14 cellular contexts compared by ENCODE assay signal in the genomic region with DNA sequence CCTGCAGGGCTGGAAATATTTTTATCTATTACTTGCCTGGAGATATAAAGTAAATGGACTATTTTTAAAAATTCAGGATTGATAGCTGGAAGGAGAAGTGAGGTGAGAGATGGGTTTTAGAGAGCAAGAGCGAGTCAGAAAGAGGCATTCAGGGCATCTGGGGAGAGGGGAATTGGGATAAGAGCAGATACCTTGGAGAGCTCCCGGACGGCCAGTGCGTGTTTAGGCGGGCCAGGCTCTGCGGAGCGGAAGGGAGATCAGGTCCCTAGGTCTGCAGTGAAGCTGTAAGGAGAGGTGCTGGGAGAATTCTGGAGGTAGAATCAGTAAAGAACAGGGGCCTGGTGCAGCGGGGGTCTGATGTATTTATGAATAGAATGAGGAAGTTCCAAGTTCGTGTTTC. TPM values are rescaled to one million over a fixed set of nuclear protein-coding genes. Genes with fewer than 3 reads are reported as not detected.
DNase-seq lines count a peak whose midpoint lies in the region; ATAC-seq, FAIRE-seq and TF ChIP-seq lines count a peak whose summit lies in the region.
"Had no signal": no experiment of that assay in that cellular context is flagged by ENCODE, and none has a peak within 500 bp of the region (broad histone marks: within the 10 kb centered on the region; RNA-seq: fewer than 3 reads in every experiment).

No MANE protein-coding gene starts in this region.

- peaks cover 4% of the 10 kb centered on the region; the same call in 1 of the 2 replicates for H3K27me3 ChIP-seq in HCT116 (ENCODE audit: insufficient read depth, low read length)

- TF ChIP-seq EP300 in A549 (IDR thresholded peaks at IDR 0.05) = no peak

- POLR2A ChIA-PET in A549 (lab: Yijun Ruan, JAX) (no interaction called here), HCT116 (lab: Charles Lee) (no interaction called here)
- POLR2A ChIA-PET in activated naive CD8-positive, alpha-beta T cell treated with anti-CD3 and anti-CD28 coated beads, Interleukin-2, amount 10 ng/mL, durations not matched to agents 7 days and 5 days (lab: Charles Lee) = no interaction called here

- 66% methylated on average over 9 of the region's 9 CpGs for WGBS in A549 (ENCODE audit: missing lambda C conversion rate)

- no peak overlapping the region for H3K9ac ChIP-seq in HCT116 (ENCODE audit: low read length)

- intact Hi-C loops in HCT116 (cut with micrococcal nuclease) = no loop called here

- no peak for TF ChIP-seq RAD21 in A549 (conservative IDR thresholded peaks at IDR 0.05 in 1 of 2, IDR thresholded peaks at IDR 0.05 in 1 of 2)
- no peak for TF ChIP-seq RAD21 in HCT116 (IDR thresholded peaks at IDR 0.05; ENCODE audit: low read depth)

- H3K36me3 Mint-ChIP-seq in activated naive CD8-positive, alpha-beta T cell treated with anti-CD3 and anti-CD28 coated beads, Interleukin-2, amount 10 ng/mL, durations not matched to agents 7 days and 5 days = peaks cover 19% of the 10 kb centered on the region
- no peaks in the 10 kb centered on the region for H3K36me3 Mint-ChIP-seq in type B pancreatic cell

- H3K9me3 Mint-ChIP-seq in activated naive CD8-positive, alpha-beta T cell treated with anti-CD3 and anti-CD28 coated beads, Interleukin-2, amount 10 ng/mL, durations not matched to agents 7 days and 5 days = no peaks in the 10 kb centered on the region
- no peaks in the 10 kb centered on the region for H3K9me3 Mint-ChIP-seq in type B pancreatic cell

- CTCF ChIA-PET in A549 (lab: Yijun Ruan, JAX) (interaction anchor here (0.5 to 8.3 kb wide), 5 partner anchors 9 to 886 kb away, joined by 3 to 84 read pairs (median 3); partner anchors contain the start of gene FAM83D), HCT116 (lab: Charles Lee) (no interaction called here)

- peaks cover 73% of the 10 kb centered on the region for H3K4me1 Mint-ChIP-seq in activated naive CD8-positive, alpha-beta T cell treated with anti-CD3 and anti-CD28 coated beads, Interleukin-2, amount 10 ng/mL, durations not matched to agents 7 days and 5 days
- H3K4me1 Mint-ChIP-seq in type B pancreatic cell (ENCODE audit: unreplicated experiment) = no peaks in the 10 kb centered on the region

- FAIRE-seq in A549 (lab: Jason Lieb, UNC) = no peak
- FAIRE-seq: RCC 7860 had no signal

- H4K20me1 ChIP-seq in HCT116 (ENCODE audit: insufficient read depth) = no peaks in the 10 kb centered on the region

- H3K4me2 ChIP-seq in A549 = no peak overlapping the region
- no peak overlapping the region for H3K4me2 ChIP-seq in HCT116 (ENCODE audit: low read length)

- H3K4me3 ChIP-seq in A549 (no peak overlapping the region), HCT116 (replicated peaks in 1 of 2; ENCODE audit: low read depth in 1 of 2, low read length in 2 of 2) (no peak overlapping the region)

- H3K79me2 ChIP-seq in HCT116 (ENCODE audit: insufficient read depth, low read length) = no peaks in the 10 kb centered on the region

- H3K4me1 ChIP-seq in A549 = peaks cover 20% of the 10 kb centered on the region; the same call in 2 of the 3 replicates
- H3K4me1 ChIP-seq in HCT116 (ENCODE audit: control insufficient read depth in 1 of 2, insufficient read depth in 2 of 2, low read length in 2 of 2) = peaks cover 2 to 6% of the 10 kb centered on the region in 2 experiments; a peak in 2 of 4 replicates

- ATAC-seq in A549 (no peak), HCT116 (no peak)
- no peak for ATAC-seq in activated naive CD8-positive, alpha-beta T cell treated with anti-CD3 and anti-CD28 coated beads, Interleukin-2, amount 10 ng/mL, durations not matched to agents 7 days and 5 days (ENCODE audit: low read depth)
- ATAC-seq: activated CD8-positive, alpha-beta memory T cell treated with anti-CD3 and anti-CD28 coated beads, Interleukin-2, amount 10 ng/mL, durations not matched to agents 7 days and 5 days had no signal

- H3K36me3 ChIP-seq in HCT116 (ENCODE audit: control insufficient read depth in 1 of 2, insufficient read depth in 2 of 2, low read length in 2 of 2) = no peaks in the 10 kb centered on the region

- TF ChIP-seq POLR2A in A549 (IDR thresholded peaks at IDR 0.05; ENCODE audit: low read length) = no peak
- TF ChIP-seq POLR2A in HCT116 (IDR thresholded peaks at IDR 0.05; ENCODE audit: borderline replicate concordance, extremely low read depth, insufficient read depth, insufficient read length) = no peak

- RAD21 ChIA-PET in HCT116 (lab: Charles Lee; ENCODE audit: low non-redundant PET in 1 of 2, low total read pairs in 2 of 2, uncharacterized antibody in 2 of 2, unreplicated experiment in 2 of 2) = no interaction called here

- H3K27ac Mint-ChIP-seq in activated naive CD8-positive, alpha-beta T cell treated with anti-CD3 and anti-CD28 coated beads, Interleukin-2, amount 10 ng/mL, durations not matched to agents 7 days and 5 days = peak overlapping the region; percentile 26
- H3K27ac Mint-ChIP-seq in type B pancreatic cell = no peak overlapping the region
- H3K27ac Mint-ChIP-seq: activated CD8-positive, alpha-beta memory T cell treated with anti-CD3 and anti-CD28 coated beads, Interleukin-2, amount 10 ng/mL, durations not matched to agents 7 days and 5 days had no signal

- TF ChIP-seq CTCF in A549 (IDR thresholded peaks at IDR 0.05) (no peak), HCT116 (IDR thresholded peaks at IDR 0.05 in 2 of 3, conservative IDR thresholded peaks at IDR 0.05 in 1 of 3; ENCODE audit: borderline replicate concordance in 1 of 3, insufficient read depth in 1 of 3, low read depth in 2 of 3, low read length in 2 of 3) (no peak), type B pancreatic cell (conservative IDR thresholded peaks at IDR 0.05) (no peak), GM10266 (IDR thresholded peaks at IDR 0.05; ENCODE audit: control insufficient read depth, insufficient read depth, low read depth, missing control alignments) (no peak)

- DNase-seq in A549 (ENCODE audit: low read depth in 1 of 2, low spot score in 1 of 2) (no peak), HCT116 (ENCODE audit: low read depth, low spot score) (no peak), iris pigment epithelial cell (ENCODE audit: low read depth) (peak; percentile 39), type B pancreatic cell (ENCODE audit: extremely low spot score, unreplicated experiment) (no peak), cerebellar nuclear complex (lab: John Stamatoyannopoulos, UW) (no peak), GM10266 (ENCODE audit: extremely low spot score) (no peak)
- DNase-seq in activated naive CD8-positive, alpha-beta T cell treated with anti-CD3 and anti-CD28 coated beads, Interleukin-2, amount 10 ng/mL, durations not matched to agents 7 days and 5 days = no peak
- DNase-seq in stimulated activated CD4-positive, alpha-beta T cell treated with anti-CD3 and anti-CD28 coated beads, Interleukin-4, amount 100 ng/mL, for 1 hour = no peak
- DNase-seq: activated CD8-positive, alpha-beta memory T cell treated with anti-CD3 and anti-CD28 coated beads, Interleukin-2, amount 10 ng/mL, durations not matched to agents 7 days and 5 days; COR-L47; Karpas-422; stimulated activated CD4-positive, alpha-beta T cell treated with anti-CD3 and anti-CD28 coated beads, Interleukin-2, amount 100 ng/mL, for 24 hours had no signal

- no peaks in the 10 kb centered on the region for H3K9me3 ChIP-seq in A549
- H3K9me3 ChIP-seq in HCT116 (ENCODE audit: control insufficient read depth in 1 of 2, insufficient read depth in 1 of 2, low read depth in 1 of 2, low read length in 2 of 2) = no peaks in the 10 kb centered on the region

- H2AFZ ChIP-seq in HCT116 (ENCODE audit: low read depth, low read length, poor library complexity, severe bottlenecking) = no peak overlapping the region

- H3K9me2 ChIP-seq in HCT116 (ENCODE audit: insufficient read depth) = no peaks in the 10 kb centered on the region

- H3K27me3 Mint-ChIP-seq in activated naive CD8-positive, alpha-beta T cell treated with anti-CD3 and anti-CD28 coated beads, Interleukin-2, amount 10 ng/mL, durations not matched to agents 7 days and 5 days = no peaks in the 10 kb centered on the region
- H3K27me3 Mint-ChIP-seq in type B pancreatic cell = peaks cover 46% of the 10 kb centered on the region
- H3K27me3 Mint-ChIP-seq: activated CD8-positive, alpha-beta memory T cell treated with anti-CD3 and anti-CD28 coated beads, Interleukin-2, amount 10 ng/mL, durations not matched to agents 7 days and 5 days had no signal

- H3K27ac ChIP-seq in A549 (no peak overlapping the region), HCT116 (ENCODE audit: low read depth, low read length) (no peak overlapping the region)
- H3K27ac ChIP-seq: epithelial cell of prostate had no signal

- BruUV-seq in HCT116 (replicated peaks; lab: Mats Ljungman, UMichigan) = no TSS peak

- H3K4me3 Mint-ChIP-seq in activated naive CD8-positive, alpha-beta T cell treated with anti-CD3 and anti-CD28 coated beads, Interleukin-2, amount 10 ng/mL, durations not matched to agents 7 days and 5 days = no peak overlapping the region
- H3K4me3 Mint-ChIP-seq in type B pancreatic cell = no peak overlapping the region
- H3K4me3 Mint-ChIP-seq: activated CD8-positive, alpha-beta memory T cell treated with anti-CD3 and anti-CD28 coated beads, Interleukin-2, amount 10 ng/mL, durations not matched to agents 7 days and 5 days had no signal

TF ChIP-seq in A549, 52 proteins besides CTCF, POLR2A, EP300 and RAD21 (continues in another document):
- no peak for TF ChIP-seq HOXB5 (CRISPR knock-in tag; IDR thresholded peaks at IDR 0.05)

RNA-seq across cellular contexts. Expression of gene FAM83D, which starts 47.4 kb away (rescaled TPM):
- polyA plus RNA-seq in A549 (2011; rRNA removed) = 53.5 and 57.1 TPM in 2 replicates
- 71.4 and 81.1 TPM in 2 replicates for polyA plus RNA-seq in A549 (2012; cell fraction: cytosol; rRNA removed)
- polyA plus RNA-seq in A549 (2012; cell fraction: nucleus; rRNA removed) = 79.7 and 80.4 TPM in 2 replicates
- polyA plus RNA-seq in A549 (2017; fragmentation: RNase III; extraction: RNeasy Plus Mini Kit Qiagen cat#74134 plus additional on column Dnase treatment) = 53.4 to 59.5 TPM (median 58.3 TPM) in 3 replicates
- 36.8 and 39.8 TPM in 2 replicates for polyA minus RNA-seq in A549 (2011; rRNA and poly(A)+ RNA removed)
- 51.1 TPM for total RNA-seq in HCT116 (2021; ENCODE audit: unreplicated experiment)
- polyA plus RNA-seq in HCT116 (2012) = 46.7 and 56.9 TPM in 2 replicates
- 10 to 100 TPM; 14.4 to 15.4 TPM for total RNA-seq in activated naive CD8-positive, alpha-beta T cell treated with anti-CD3 and anti-CD28 coated beads, Interleukin-2, amount 10 ng/mL, durations not matched to agents 7 days and 5 days
- 11.7 and 23.1 TPM in 2 replicates for total RNA-seq in type B pancreatic cell (ENCODE audit: low replicate concordance)

Comparison
In these comparisons a context has a peak if more than half of its experiments do, and no peak if none do; other contexts are left out.
1. Of the 6 proteins assayed by ChIP-seq in both A549 and HCT116: peak only in A549: none; only in HCT116: none; in both: REST; in neither: 5.